In the genomic region with DNA sequence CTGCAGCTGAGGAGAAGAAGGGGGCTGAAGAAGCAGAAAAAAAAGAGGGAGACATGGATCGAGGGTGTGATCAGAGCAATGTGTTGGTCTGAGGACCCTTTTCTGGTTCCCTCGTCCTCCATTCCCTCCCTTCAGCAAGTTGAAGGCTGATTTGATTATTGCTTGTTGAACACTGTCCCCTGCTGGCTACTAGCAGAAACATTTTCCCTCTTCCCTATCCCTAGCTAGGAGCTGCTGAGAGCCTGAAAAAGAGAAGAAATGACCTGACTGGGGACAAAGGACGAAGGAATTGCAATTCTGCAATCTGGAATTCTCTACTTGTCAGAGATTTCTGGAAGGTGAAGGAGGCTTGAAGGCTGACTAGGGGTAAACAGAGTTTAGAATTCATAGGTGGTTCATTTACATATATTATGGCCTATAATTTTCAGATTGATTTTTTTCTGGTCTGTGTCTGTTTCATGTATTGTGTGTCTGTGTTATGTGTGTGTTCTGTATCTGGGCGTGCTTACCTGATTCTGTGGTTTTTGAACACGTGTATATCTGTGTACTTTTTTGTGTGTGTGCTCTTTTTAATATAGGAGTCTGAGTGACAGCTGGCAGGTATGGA, we compare ENCODE assay signal across 8 cellular contexts.
DNase-seq lines count a peak whose midpoint lies in the region; ATAC-seq, FAIRE-seq and TF ChIP-seq lines count a peak whose summit lies in the region.

No MANE protein-coding gene starts in this region.

- DNase-seq in LNCaP clone FGC (ENCODE audit: low read depth) (peak; percentile 18), RCC 7860 (ENCODE audit: low spot score) (peak; percentile 48), islet precursor cell (peak; percentile 78)
- DNase-seq in central memory CD8-positive, alpha-beta T cell (ENCODE audit: low spot score in 2 of 2): no peak
- peak; percentile 34 for DNase-seq in stimulated activated CD4-positive, alpha-beta T cell treated with anti-CD3 and anti-CD28 coated beads, Interleukin-4, amount 100 ng/mL, for 24 hours
- DNase-seq in activated CD4-positive, CD25-positive, alpha-beta regulatory T cell (lab: John Stamatoyannopoulos, UW): no peak

- H3K27ac Mint-ChIP-seq in central memory CD8-positive, alpha-beta T cell (ENCODE audit: low read depth): peak overlapping the region; percentile 58

- TF ChIP-seq CTCF in C4-2B (conservative IDR thresholded peaks at IDR 0.05) (peak; percentile 97), LNCaP clone FGC (IDR thresholded peaks at IDR 0.05; ENCODE audit: control insufficient read depth, extremely low read depth, insufficient read depth) (peak; percentile 96)

- H3K4me1 Mint-ChIP-seq in central memory CD8-positive, alpha-beta T cell: peaks cover 17% of the 10 kb centered on the region

- no peak for FAIRE-seq in RCC 7860 (lab: Jason Lieb, UNC)

- H3K36me3 Mint-ChIP-seq in central memory CD8-positive, alpha-beta T cell (ENCODE audit: insufficient read depth): peaks cover 4% of the 10 kb centered on the region

- no peaks in the 10 kb centered on the region for H3K27me3 Mint-ChIP-seq in central memory CD8-positive, alpha-beta T cell

- no peak overlapping the region for H3K27ac ChIP-seq in C4-2B

- H3K4me3 Mint-ChIP-seq in central memory CD8-positive, alpha-beta T cell: no peak overlapping the region

- no peaks in the 10 kb centered on the region for H3K9me3 Mint-ChIP-seq in central memory CD8-positive, alpha-beta T cell

- no peak overlapping the region for H3K4me3 ChIP-seq in LNCaP clone FGC (ENCODE audit: low read depth, low read length)

- peak; percentile 53 for ATAC-seq in GM18517 (IDR thresholded peaks at IDR 0.05; ENCODE audit: unreplicated experiment)
- ATAC-seq in central memory CD8-positive, alpha-beta T cell (replicated peaks; ENCODE audit: extremely low read depth, poor library complexity, severe bottlenecking): peak; percentile 72

Comparison
In these comparisons a context has a peak if more than half of its experiments do, and no peak if none do; other contexts are left out.
1. DNase-seq: peak in LNCaP clone FGC (single experiment), RCC 7860 (single experiment), islet precursor cell (single experiment) and stimulated activated CD4-positive, alpha-beta T cell treated with anti-CD3 and anti-CD28 coated beads, Interleukin-4, amount 100 ng/mL, for 24 hours (single experiment); none in central memory CD8-positive, alpha-beta T cell (0 of 2) and activated CD4-positive, CD25-positive, alpha-beta regulatory T cell (0 of 4).